ENCODE assay signal across 8 cellular contexts in the genomic region with DNA sequence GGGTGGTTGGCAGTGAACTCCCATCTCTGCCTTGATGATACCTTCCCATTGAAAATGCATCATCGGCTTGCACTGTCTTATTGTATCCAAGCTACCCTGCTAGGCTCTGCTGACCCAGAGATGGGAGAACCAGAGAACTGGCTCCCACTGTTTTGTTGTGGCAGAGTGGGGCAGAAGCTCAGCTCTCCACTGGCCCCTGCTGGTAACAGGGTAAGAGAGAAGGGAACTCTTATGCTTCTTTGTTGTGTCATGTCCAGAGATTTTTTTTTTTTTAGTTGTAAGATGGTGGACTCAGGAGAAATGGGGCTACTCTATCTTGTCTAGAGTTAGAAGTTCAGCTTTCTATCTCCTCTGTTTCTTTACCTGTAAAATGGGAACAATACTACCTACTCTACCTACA.
A peak's percentile ranks its signal among the peaks of the same experiment; 100 is the strongest.
DNase-seq lines count a peak whose midpoint lies in the region; ATAC-seq, FAIRE-seq and TF ChIP-seq lines count a peak whose summit lies in the region.

No MANE protein-coding gene starts in this region.

- peaks cover 5% of the 10 kb centered on the region for H3K27me3 Mint-ChIP-seq in activated naive CD8-positive, alpha-beta T cell treated with anti-CD3 and anti-CD28 coated beads, Interleukin-2, amount 50 U/mL, for 24 hours

- no peaks in the 10 kb centered on the region for H3K27me3 ChIP-seq in right lobe of liver

- no peak overlapping the region for H3K27ac Mint-ChIP-seq in activated naive CD8-positive, alpha-beta T cell treated with anti-CD3 and anti-CD28 coated beads, Interleukin-2, amount 50 U/mL, for 24 hours

- no peak overlapping the region for H3K4me3 Mint-ChIP-seq in activated naive CD8-positive, alpha-beta T cell treated with anti-CD3 and anti-CD28 coated beads, Interleukin-2, amount 50 U/mL, for 24 hours

- TF ChIP-seq CTCF in right lobe of liver (IDR thresholded peaks at IDR 0.05): peak in 2 of 4 donors; percentile 10 to 32

- FAIRE-seq in GM12892 (lab: Jason Lieb, UNC): no peak

- no peaks in the 10 kb centered on the region for H3K4me1 ChIP-seq in right lobe of liver

- intact Hi-C loops in right lobe of liver (cut with DNase I): no loop called here

- no peak overlapping the region for H3K27ac ChIP-seq in right lobe of liver

- peak; percentile 54 for ATAC-seq in activated naive CD8-positive, alpha-beta T cell treated with anti-CD3 and anti-CD28 coated beads, Interleukin-2, amount 50 U/mL, for 24 hours
- ATAC-seq in right lobe of liver: peak in 3 of 4 donors; percentile 23 to 37 (median 28)
- ATAC-seq in GM21825 (IDR thresholded peaks at IDR 0.05; ENCODE audit: unreplicated experiment): no peak

- H3K4me3 ChIP-seq in right lobe of liver: no peak overlapping the region

- H3K9me3 ChIP-seq in right lobe of liver: no peaks in the 10 kb centered on the region

- WGBS in right lobe of liver (ENCODE audit: insufficient coverage, low coverage, low lambda C conversion rate, missing lambda C conversion rate): 50% methylated on average over 1 of the region's 1 CpG

- DNase-seq in DMS 273 (lab: John Stamatoyannopoulos, UW; ENCODE audit: unreplicated experiment) (peak; percentile 76), HuH-7 (ENCODE audit: low spot score) (peak; percentile 35), right lobe of liver (no peak), cerebellum (ENCODE audit: low spot score) (no peak), GM12892 (ENCODE audit: insufficient read length) (no peak), NCI-H774 (lab: John Stamatoyannopoulos, UW) (no peak)
- peak; percentile 35 for DNase-seq in activated naive CD8-positive, alpha-beta T cell treated with anti-CD3 and anti-CD28 coated beads, Interleukin-2, amount 50 U/mL, for 24 hours

- peaks cover 9% of the 10 kb centered on the region for H3K9me3 Mint-ChIP-seq in activated naive CD8-positive, alpha-beta T cell treated with anti-CD3 and anti-CD28 coated beads, Interleukin-2, amount 50 U/mL, for 24 hours

- no peaks in the 10 kb centered on the region for H3K36me3 Mint-ChIP-seq in activated naive CD8-positive, alpha-beta T cell treated with anti-CD3 and anti-CD28 coated beads, Interleukin-2, amount 50 U/mL, for 24 hours (ENCODE audit: low read depth)

- H3K36me3 ChIP-seq in right lobe of liver: no peaks in the 10 kb centered on the region

- H3K4me1 Mint-ChIP-seq in activated naive CD8-positive, alpha-beta T cell treated with anti-CD3 and anti-CD28 coated beads, Interleukin-2, amount 50 U/mL, for 24 hours: no peaks in the 10 kb centered on the region

- TF ChIP-seq POLR2A in right lobe of liver (IDR thresholded peaks at IDR 0.05) (no peak), GM12892 (IDR thresholded peaks at IDR 0.05; ENCODE audit: low read depth, low read length) (no peak)

Comparison
In these comparisons a context has a peak if more than half of its experiments do, and no peak if none do; other contexts are left out.
1. DNase-seq: peak in DMS 273 (single experiment), HuH-7 (single experiment) and activated naive CD8-positive, alpha-beta T cell treated with anti-CD3 and anti-CD28 coated beads, Interleukin-2, amount 50 U/mL, for 24 hours (single experiment); none in right lobe of liver (0 of 3), cerebellum (single experiment), GM12892 (single experiment) and NCI-H774 (single experiment).